ENCODE assay signal across 15 cellular contexts in genomic region chr2:62112192-62112591, GRCh38.
DNase-seq lines count a peak whose midpoint lies in the region; ATAC-seq, FAIRE-seq and TF ChIP-seq lines count a peak whose summit lies in the region.
"Had no signal": no experiment of that assay in that cellular context is flagged by ENCODE, and none has a peak within 500 bp of the region (broad histone marks: within the 10 kb centered on the region; RNA-seq: fewer than 3 reads in every experiment).

No MANE protein-coding gene starts in this region.

- H2BK20ac ChIP-seq in H1 (ENCODE audit: low read length): no peak overlapping the region

- no peak overlapping the region for H2BK120ac ChIP-seq in H1 (replicated peaks; ENCODE audit: low read depth, low read length)

- H3K4me1 ChIP-seq in HUES48 (ENCODE audit: control insufficient read depth, insufficient read depth, low read length): peaks cover 33% of the 10 kb centered on the region
- H3K4me1 ChIP-seq in H1 (replicated peaks in 1 of 4; ENCODE audit: control insufficient read depth in 3 of 4, insufficient read depth in 4 of 4, low read length in 3 of 4): peaks cover 0 to 20% (median 6%) of the 10 kb centered on the region in 4 experiments; a peak in 3 of 7 replicates
- peaks cover 19% of the 10 kb centered on the region for H3K4me1 ChIP-seq in vagina
- H3K4me1 ChIP-seq: right lobe of liver, SJCRH30 had no signal

- POLR2A ChIA-PET in H1 (lab: Charles Lee; ENCODE audit: partially characterized antibody): interaction anchor here (0.8 kb wide), 1 partner anchor 8 kb away, joined by 3 read pairs; no protein-coding TSS in a partner anchor

- TF ChIP-seq POLR2A in H1 (IDR thresholded peaks at IDR 0.05; ENCODE audit: control extremely low read depth in 1 of 2, low read depth in 2 of 2, low read length in 2 of 2): no peak
- TF ChIP-seq POLR2A in vagina (IDR thresholded peaks at IDR 0.05): no peak

- no peaks in the 10 kb centered on the region for H3K36me3 ChIP-seq in HUES48 (ENCODE audit: control insufficient read depth, insufficient read depth, low read length)
- H3K36me3 ChIP-seq in H1 (ENCODE audit: control insufficient read depth in 2 of 4, insufficient read depth in 4 of 4, low read length in 3 of 4): no peaks in the 10 kb centered on the region
- no peaks in the 10 kb centered on the region for H3K36me3 ChIP-seq in vagina
- H3K36me3 ChIP-seq: right lobe of liver, SJCRH30, WERI-Rb-1 had no signal

- TF ChIP-seq RAD21 in H1 (IDR thresholded peaks at IDR 0.05 in 1 of 2, conservative IDR thresholded peaks at IDR 0.05 in 1 of 2; ENCODE audit: low read depth in 2 of 2, low read length in 2 of 2): no peak

- H4K5ac ChIP-seq in H1 (ENCODE audit: insufficient read length, low read depth, low read length): no peak overlapping the region

- CTCF ChIA-PET in H1 (lab: Charles Lee; ENCODE audit: partially characterized antibody): interaction anchor here (0.5 to 1.1 kb wide), 2 partner anchors 23 to 72 kb away, joined by 3 read pairs; no protein-coding TSS in a partner anchor

- H4K20me1 ChIP-seq in H1 (replicated peaks in 1 of 2; ENCODE audit: control insufficient read depth in 1 of 2, insufficient read depth in 2 of 2, low read length in 2 of 2): no peaks in the 10 kb centered on the region

- no peak overlapping the region for H2BK12ac ChIP-seq in H1 (ENCODE audit: low read depth, low read length)

- H3K9ac ChIP-seq in HUES48 (ENCODE audit: low read depth, low read length) (no peak overlapping the region), H1 (replicated peaks in 1 of 4; ENCODE audit: extremely low read depth in 1 of 4, low read depth in 3 of 4, low read length in 3 of 4) (no peak overlapping the region)

- no peak overlapping the region for H2AFZ ChIP-seq in H1 (ENCODE audit: low read length)

- H3K79me2 ChIP-seq in H1 (ENCODE audit: control insufficient read depth in 1 of 2, insufficient read depth in 2 of 2, low read length in 2 of 2): no peaks in the 10 kb centered on the region

- ATAC-seq in GM21825 (IDR thresholded peaks at IDR 0.05; ENCODE audit: unreplicated experiment) (no peak), GM18517 (IDR thresholded peaks at IDR 0.05; ENCODE audit: unreplicated experiment) (no peak)
- ATAC-seq: activated naive CD8-positive, alpha-beta T cell treated with anti-CD3 and anti-CD28 coated beads, Interleukin-2, amount 50 U/mL, for 24 hours; right lobe of liver had no signal

- no peak overlapping the region for H4K91ac ChIP-seq in H1 (replicated peaks; ENCODE audit: insufficient read length, low read length)

- H3K79me1 ChIP-seq in H1 (ENCODE audit: low read depth, low read length): no peaks in the 10 kb centered on the region

- no peak for TF ChIP-seq EP300 in H1 (IDR thresholded peaks at IDR 0.05; ENCODE audit: borderline replicate concordance in 1 of 2, low read depth in 2 of 2, low read length in 2 of 2)

- H3K4ac ChIP-seq in H1 (replicated peaks; ENCODE audit: insufficient read length, low read depth, low read length): no peak overlapping the region

- peak; percentile 7 for FAIRE-seq in H1 (lab: Jason Lieb, UNC)

- H2BK15ac ChIP-seq in H1 (ENCODE audit: low read length): no peak overlapping the region

- H4K8ac ChIP-seq in H1 (ENCODE audit: extremely low read depth, insufficient read depth, low read length): no peak overlapping the region

- H2BK5ac ChIP-seq in H1 (ENCODE audit: low read depth, low read length): no peak overlapping the region

- H3K23ac ChIP-seq in H1 (ENCODE audit: insufficient read length): no peak overlapping the region

- intact Hi-C loops in vagina (cut with DNase I): no loop called here

- no peak for DNase-seq in H1 (ENCODE audit: low read depth in 1 of 2, low spot score in 2 of 2)
- DNase-seq in midbrain (lab: John Stamatoyannopoulos, UW): peak; percentile 21
- no peak for DNase-seq in vagina (ENCODE audit: extremely low spot score in 2 of 2)
- DNase-seq in DMS153 treated with DMSO at 0.1 percent for 48 hours (lab: John Stamatoyannopoulos, UW; ENCODE audit: unreplicated experiment): no peak
- DNase-seq: activated CD8-positive, alpha-beta memory T cell treated with anti-CD3 and anti-CD28 coated beads, Interleukin-2, amount 50 U/mL, for 48 hours; activated naive CD8-positive, alpha-beta T cell treated with anti-CD3 and anti-CD28 coated beads, Interleukin-2, amount 50 U/mL, for 24 hours; Caco-2; NCI-H1436 treated with DMSO at 0.1 percent for 48 hours; NCI-H774; right lobe of liver; SJCRH30; WERI-Rb-1 had no signal

- no peak overlapping the region for H2AK5ac ChIP-seq in H1 (ENCODE audit: low read depth, low read length)

- no peaks in the 10 kb centered on the region for H3K23me2 ChIP-seq in H1 (ENCODE audit: low read depth, low read length)

- H3K9me3 ChIP-seq in HUES48 (ENCODE audit: control insufficient read depth, insufficient read depth, low read length) (no peaks in the 10 kb centered on the region), H1 (ENCODE audit: insufficient read depth in 2 of 2, low read depth in 1 of 2, low read length in 1 of 2) (no peaks in the 10 kb centered on the region), vagina (no peaks in the 10 kb centered on the region)
- H3K9me3 ChIP-seq: Caco-2, right lobe of liver, SJCRH30 had no signal

- H3K27me3 ChIP-seq in HUES48 (ENCODE audit: control insufficient read depth, insufficient read depth, low read length): no peaks in the 10 kb centered on the region
- H3K27me3 ChIP-seq in H1 (replicated peaks in 1 of 4; ENCODE audit: control insufficient read depth in 3 of 4, extremely low read depth in 1 of 4, insufficient read depth in 3 of 4, low read length in 3 of 4): no peaks in the 10 kb centered on the region
- no peaks in the 10 kb centered on the region for H3K27me3 ChIP-seq in vagina
- H3K27me3 ChIP-seq: right lobe of liver, SJCRH30 had no signal

- no peak overlapping the region for H3K56ac ChIP-seq in H1 (replicated peaks; ENCODE audit: insufficient read length, low read depth, low read length)

- H3K27ac ChIP-seq in HUES48 (ENCODE audit: low read depth, low read length): peak overlapping the region; percentile 52
- no peak overlapping the region for H3K27ac ChIP-seq in H1 (ENCODE audit: low read depth, low read length)
- H3K27ac ChIP-seq in vagina: peak overlapping the region; percentile 52
- H3K27ac ChIP-seq: right lobe of liver, SJCRH30, WERI-Rb-1 had no signal

- 70% methylated on average over 2 of the region's 2 CpGs; no CpG with 5 or more reads in 1 of the 2 experiments for WGBS in H1 (ENCODE audit: extremely low coverage in 1 of 2, insufficient coverage in 1 of 2, insufficient read length in 1 of 2, insufficient replicate concordance in 2 of 2, low coverage in 1 of 2, low lambda C conversion rate in 2 of 2, missing lambda C conversion rate in 1 of 2), 2 experiments

- no peak overlapping the region for H3K4me2 ChIP-seq in H1 (ENCODE audit: insufficient read depth in 1 of 2, low read depth in 2 of 2, low read length in 2 of 2)

- no peak overlapping the region for H3K4me3 ChIP-seq in HUES48 (ENCODE audit: low read depth, low read length)
- no peak overlapping the region for H3K4me3 ChIP-seq in H1 (ENCODE audit: extremely low read depth in 1 of 4, insufficient read depth in 2 of 4, low read depth in 3 of 4, low read length in 4 of 4)
- no peak overlapping the region for H3K4me3 ChIP-seq in vagina
- H3K4me3 ChIP-seq: right lobe of liver, SJCRH30 had no signal

- TF ChIP-seq CTCF in H1 (IDR thresholded peaks at IDR 0.05; ENCODE audit: control extremely low read depth in 1 of 3, insufficient read depth in 1 of 3, low read depth in 1 of 3, low read length in 3 of 3) (no peak), vagina (IDR thresholded peaks at IDR 0.05) (no peak)

- H3K18ac ChIP-seq in H1 (ENCODE audit: extremely low read depth, low read length): no peak overlapping the region

- no peak overlapping the region for H3K14ac ChIP-seq in H1 (ENCODE audit: insufficient read length)

TF ChIP-seq in H1, 55 proteins besides CTCF, POLR2A, EP300 and RAD21 (continues in another document):
- TF ChIP-seq TAF1 (IDR thresholded peaks at IDR 0.05; ENCODE audit: low read depth, low read length) (no peak), SP2 (IDR thresholded peaks at IDR 0.05; ENCODE audit: low read length) (no peak), YY1 (IDR thresholded peaks at IDR 0.05; ENCODE audit: low read depth, low read length) (no peak), SAP30 (IDR thresholded peaks at IDR 0.05; ENCODE audit: insufficient read depth, insufficient replicate concordance, low read length) (no peak), RNF2 (IDR thresholded peaks at IDR 0.05; ENCODE audit: borderline replicate concordance, low read depth, low read length, missing control alignments, poor library complexity, severe bottlenecking) (no peak), MAFK (IDR thresholded peaks at IDR 0.05; ENCODE audit: low read depth, low read length) (no peak), KDM5A (IDR thresholded peaks at IDR 0.05; ENCODE audit: low read length) (no peak)
